Comparison of ENCODE assay signal across 20 cellular contexts in the genomic region with DNA sequence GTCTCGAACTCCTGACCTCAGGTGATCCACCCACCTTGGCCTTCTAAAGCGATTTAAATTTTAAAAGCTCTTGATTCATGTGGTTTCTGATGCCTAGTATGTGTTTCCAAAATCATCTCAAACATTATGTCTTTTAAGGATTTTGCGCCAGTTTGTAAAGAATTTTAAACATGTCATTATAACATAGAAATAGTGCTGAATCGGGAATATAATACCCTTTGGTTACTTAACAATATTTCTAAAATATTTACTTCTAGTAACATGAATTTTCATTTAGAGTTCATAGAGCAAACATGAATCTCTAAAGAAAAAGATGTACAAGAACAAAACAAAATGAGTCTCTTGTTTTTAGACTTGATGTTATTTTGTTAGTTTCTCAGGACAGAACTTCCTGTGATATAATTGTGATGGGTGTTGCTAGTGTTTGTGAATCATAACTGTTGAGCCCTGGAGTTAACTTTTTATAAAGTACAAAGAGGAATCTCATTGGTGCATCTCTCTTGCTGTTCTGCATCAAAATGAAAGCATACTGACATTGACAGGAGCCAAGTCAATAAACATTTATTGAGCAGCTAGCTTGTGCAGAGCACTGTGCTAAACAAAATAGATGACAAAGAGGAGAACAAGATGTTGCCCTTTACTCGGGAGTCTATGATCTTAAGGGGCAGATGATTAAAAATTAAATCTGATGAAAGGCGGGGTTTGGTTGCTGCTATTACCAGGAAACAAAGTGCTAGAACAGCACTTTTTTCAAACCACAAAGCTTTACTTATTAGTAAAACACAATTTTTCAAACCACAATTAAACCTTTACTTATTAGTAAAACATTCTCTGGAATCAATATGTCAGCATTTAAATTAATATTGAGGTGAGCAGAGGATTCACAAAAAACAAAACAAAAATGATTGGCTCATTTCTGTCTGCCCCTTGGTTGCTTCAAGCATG.
"Had no signal": no experiment of that assay in that cellular context is flagged by ENCODE, and none has a peak within 500 bp of the region (broad histone marks: within the 10 kb centered on the region; RNA-seq: fewer than 3 reads in every experiment).

No MANE protein-coding gene starts in this region.

- H2AFZ ChIP-seq: neural progenitor cell had no signal

- H3K9me3 Mint-ChIP-seq: neural progenitor cell, T-cell had no signal

- H3K4me2 ChIP-seq: neural progenitor cell had no signal

- H3K36me3 ChIP-seq: brain microvascular endothelial cell, lower lobe of right lung, neural progenitor cell, pancreas, tibial nerve had no signal

- H3K4me3 ChIP-seq: lower lobe of right lung, neural progenitor cell, pancreas, tibial nerve had no signal

- FAIRE-seq: pancreas had no signal

- H3K4me1 ChIP-seq: lower lobe of right lung, neural progenitor cell, pancreas had no signal

- H3K27me3 ChIP-seq: brain microvascular endothelial cell, neural progenitor cell, pancreas, tibial nerve had no signal

- DNase-seq: activated CD4-positive, alpha-beta T cell treated with anti-CD3 and anti-CD28 coated beads, Interleukin-2, amount 50 U/mL, for 4 hours; activated CD4-positive, CD25-positive, alpha-beta regulatory T cell treated with anti-CD3 and anti-CD28 coated beads, Interleukin-2, amount 50 U/mL, for 72 hours; activated naive CD4-positive, alpha-beta T cell treated with Interleukin-2 at 50 U/mL for 16 hours; activated T-cell treated with anti-CD3 and anti-CD28 coated beads for 4 hours; anterior cingulate cortex; brain microvascular endothelial cell; cerebellar nuclear complex; erythroblast; foreskin fibroblast; left colon; lower lobe of right lung; pancreas; stimulated activated CD4-positive, alpha-beta T cell treated with anti-CD3 and anti-CD28 coated beads, Interleukin-15, amount 100 ng/mL, for 24 hours; stimulated activated CD4-positive, alpha-beta T cell treated with anti-CD3 and anti-CD28 coated beads, Interleukin-4, amount 100 ng/mL, for 24 hours; stimulated activated naive CD4-positive, alpha-beta T cell treated with Interleukin-2 at 50 U/mL for 16 hours; substantia nigra; T-cell; T1000 had no signal

- H3K27me3 Mint-ChIP-seq: T-cell had no signal

- H3K27ac ChIP-seq: brain microvascular endothelial cell, lower lobe of right lung, neural progenitor cell, pancreas, tibial nerve had no signal

- H3K4me3 Mint-ChIP-seq: neural progenitor cell, T-cell had no signal

- H3K9me3 ChIP-seq: lower lobe of right lung, pancreas, tibial nerve had no signal

- H3K9ac ChIP-seq: neural progenitor cell had no signal

- H3K4me1 Mint-ChIP-seq: neural progenitor cell had no signal

- H3K36me3 Mint-ChIP-seq: neural progenitor cell, T-cell had no signal

- H3K27ac Mint-ChIP-seq: neural progenitor cell had no signal

- ATAC-seq: left colon, lower lobe of right lung, pancreas, T-cell had no signal
